ENCODE assay signal across 19 cellular contexts in genomic region chr3:193771011-193771697, GRCh38.
"Had no signal": no experiment of that assay in that cellular context is flagged by ENCODE, and none has a peak within 500 bp of the region (broad histone marks: within the 10 kb centered on the region; RNA-seq: fewer than 3 reads in every experiment).

No MANE protein-coding gene starts in this region.

- H3K4me1 ChIP-seq: body of pancreas, colonic mucosa, psoas muscle, sigmoid colon, upper lobe of left lung had no signal

- H3K9me3 Mint-ChIP-seq: activated CD4-positive, alpha-beta memory T cell treated with anti-CD3 and anti-CD28 coated beads for 36 hours; activated naive CD4-positive, alpha-beta T cell treated with anti-CD3 and anti-CD28 coated beads, Interleukin-2, amount 50 U/mL, for 72 hours; activated T-cell treated with anti-CD3 and anti-CD28 coated beads, Interleukin-2, amount 50 U/mL, for 4 hours; natural killer cell treated with Interleukin-12 subunit alpha and Interleukin-12 subunit beta and Interleukin-15 and Interleukin-18, amount 100 ng/mL, for 72 hours; stimulated activated naive CD8-positive, alpha-beta T cell treated with anti-CD3 and anti-CD28 coated beads, Interleukin-15, amount 100 ng/mL, for 72 hours; T-cell had no signal

- H3K4me3 Mint-ChIP-seq: activated CD4-positive, alpha-beta memory T cell treated with anti-CD3 and anti-CD28 coated beads for 36 hours; activated T-cell treated with anti-CD3 and anti-CD28 coated beads, Interleukin-2, amount 50 U/mL, for 4 hours; natural killer cell treated with Interleukin-12 subunit alpha and Interleukin-12 subunit beta and Interleukin-15 and Interleukin-18, amount 100 ng/mL, for 72 hours; stimulated activated naive CD8-positive, alpha-beta T cell treated with anti-CD3 and anti-CD28 coated beads, Interleukin-15, amount 100 ng/mL, for 72 hours; T-cell had no signal

- H3K27ac ChIP-seq: body of pancreas, colonic mucosa, psoas muscle, sigmoid colon, upper lobe of left lung had no signal

- ATAC-seq: activated naive CD4-positive, alpha-beta T cell treated with anti-CD3 and anti-CD28 coated beads, Interleukin-2, amount 50 U/mL, for 72 hours; activated T-cell treated with anti-CD3 and anti-CD28 coated beads, Interleukin-2, amount 50 U/mL, for 4 hours; body of pancreas; esophagus mucosa; natural killer cell treated with Interleukin-12 subunit alpha and Interleukin-12 subunit beta and Interleukin-15 and Interleukin-18, amount 100 ng/mL, for 72 hours; psoas muscle; stimulated activated naive CD8-positive, alpha-beta T cell treated with anti-CD3 and anti-CD28 coated beads, Interleukin-15, amount 100 ng/mL, for 72 hours; T-cell had no signal

- H3K9me3 ChIP-seq: body of pancreas, colonic mucosa, psoas muscle, sigmoid colon, upper lobe of left lung had no signal

- H3K27ac Mint-ChIP-seq: activated CD4-positive, alpha-beta memory T cell treated with anti-CD3 and anti-CD28 coated beads for 36 hours; activated naive CD4-positive, alpha-beta T cell treated with anti-CD3 and anti-CD28 coated beads, Interleukin-2, amount 50 U/mL, for 72 hours; natural killer cell treated with Interleukin-12 subunit alpha and Interleukin-12 subunit beta and Interleukin-15 and Interleukin-18, amount 100 ng/mL, for 72 hours; stimulated activated naive CD8-positive, alpha-beta T cell treated with anti-CD3 and anti-CD28 coated beads, Interleukin-15, amount 100 ng/mL, for 72 hours; T-cell had no signal

- H3K36me3 Mint-ChIP-seq: activated CD4-positive, alpha-beta memory T cell treated with anti-CD3 and anti-CD28 coated beads for 36 hours; activated naive CD4-positive, alpha-beta T cell treated with anti-CD3 and anti-CD28 coated beads, Interleukin-2, amount 50 U/mL, for 72 hours; natural killer cell treated with Interleukin-12 subunit alpha and Interleukin-12 subunit beta and Interleukin-15 and Interleukin-18, amount 100 ng/mL, for 72 hours; T-cell had no signal

- H3K4me3 ChIP-seq: body of pancreas, colonic mucosa, psoas muscle, sigmoid colon, upper lobe of left lung had no signal

- DNase-seq: activated CD4-positive, alpha-beta memory T cell treated with anti-CD3 and anti-CD28 coated beads for 36 hours; activated CD4-positive, alpha-beta T cell treated with anti-CD3 and anti-CD28 coated beads for 1 hour; activated gamma-delta T cell; activated T-cell treated with anti-CD3 and anti-CD28 coated beads, Interleukin-2, amount 50 U/mL, for 4 hours; amniotic stem cell; body of pancreas; central memory CD4-positive, alpha-beta T cell; colonic mucosa; hypothalamus; psoas muscle; sigmoid colon; stimulated activated CD4-positive, alpha-beta T cell treated with anti-CD3 and anti-CD28 coated beads, Interleukin-1b, Interleukin-23, amount 100 ng/mL, for 48 hours; stimulated activated naive CD8-positive, alpha-beta T cell treated with anti-CD3 and anti-CD28 coated beads, Interleukin-15, amount 100 ng/mL, for 72 hours; T-cell; T-helper 9 cell; upper lobe of left lung had no signal

- H3K27me3 ChIP-seq: body of pancreas, colonic mucosa, sigmoid colon, upper lobe of left lung had no signal
